Comparison of ENCODE assay signal across 1 cellular context in the genomic region with DNA sequence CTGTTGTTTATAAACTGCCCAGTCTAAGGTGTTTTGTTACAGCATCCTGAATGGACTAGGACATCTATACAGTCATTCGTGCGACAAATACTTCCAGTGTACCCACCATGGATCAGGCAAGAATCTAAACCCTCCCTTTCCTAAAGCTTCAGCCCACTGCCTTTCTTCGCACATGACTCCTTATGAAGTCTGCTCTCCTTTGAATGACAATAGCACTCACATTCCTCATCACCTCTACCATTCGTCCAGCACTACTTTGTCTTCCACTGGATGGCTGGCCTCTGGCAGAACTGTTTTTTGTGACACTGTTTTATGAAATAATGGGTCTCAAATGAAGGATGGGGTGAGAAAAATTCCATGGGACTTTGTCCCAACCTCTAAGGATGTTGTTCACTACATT.
TF ChIP-seq lines count a peak whose summit lies in the region.

No MANE protein-coding gene starts in this region.

TF ChIP-seq in GM23338, 12 proteins besides CTCF, POLR2A, EP300 and RAD21 (continued from another document):
- TF ChIP-seq EZH2phosphoT487 (IDR thresholded peaks at IDR 0.05; ENCODE audit: unreplicated experiment) (no peak), EZH2 (IDR thresholded peaks at IDR 0.05; ENCODE audit: low read depth, unreplicated experiment) (no peak)
